Comparison of ENCODE assay signal across 13 cellular contexts in the genomic region with DNA sequence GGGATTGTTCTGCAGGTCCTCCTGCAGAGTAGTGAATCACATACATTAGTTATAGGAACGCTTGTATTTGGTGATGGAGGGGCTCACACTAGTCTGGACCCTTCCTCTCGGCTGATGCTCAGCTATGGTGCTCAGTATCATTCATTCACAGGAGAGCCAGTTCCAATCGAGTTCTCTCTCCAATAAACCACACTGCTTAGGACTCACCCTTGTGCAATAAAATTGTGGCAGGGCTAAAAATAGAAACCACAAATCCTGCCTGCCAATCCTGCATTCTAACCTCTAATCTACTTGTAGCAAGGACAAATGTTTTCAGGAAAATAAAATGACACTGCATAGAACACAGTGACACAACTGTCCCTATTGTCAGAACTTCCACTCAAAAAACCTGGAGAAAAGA.
DNase-seq lines count a peak whose midpoint lies in the region; ATAC-seq and TF ChIP-seq lines count a peak whose summit lies in the region.
"Had no signal": no experiment of that assay in that cellular context is flagged by ENCODE, and none has a peak within 500 bp of the region (broad histone marks: within the 10 kb centered on the region; RNA-seq: fewer than 3 reads in every experiment).

No MANE protein-coding gene starts in this region.

- H3K4me1 ChIP-seq in colonic mucosa (peaks cover 3% of the 10 kb centered on the region), neural progenitor cell (no peaks in the 10 kb centered on the region)

- H3K36me3 ChIP-seq in colonic mucosa (no peaks in the 10 kb centered on the region), neural progenitor cell (no peaks in the 10 kb centered on the region)

- H3K4me3 ChIP-seq in colonic mucosa (no peak overlapping the region), neural progenitor cell (no peak overlapping the region)
- H3K4me3 ChIP-seq: SK-N-MC had no signal

- DNase-seq in GM03348 (ENCODE audit: low spot score) (peak; percentile 37), NOMO-1 treated with dmso at 0.1 percent for 144 hours (lab: John Stamatoyannopoulos, UW; ENCODE audit: unreplicated experiment) (peak; percentile 17), colonic mucosa (peak; percentile 64), neural progenitor cell (ENCODE audit: low spot score) (no peak), NCI-H1092 (lab: John Stamatoyannopoulos, UW) (no peak), epidermal melanocyte (ENCODE audit: insufficient read length, low spot score) (no peak)
- DNase-seq in activated CD4-positive, CD25-positive, alpha-beta regulatory T cell treated with anti-CD3 and anti-CD28 coated beads, Interleukin-2, amount 50 U/mL, for 72 hours = no peak
- DNase-seq: activated CD4-positive, alpha-beta memory T cell treated with anti-CD3 and anti-CD28 coated beads for 36 hours; CD4-positive, alpha-beta memory T cell; foreskin melanocyte; substantia nigra had no signal

- H3K4me2 ChIP-seq in neural progenitor cell = no peak overlapping the region

- H3K9ac ChIP-seq in colonic mucosa (ENCODE audit: low read depth in 2 of 2, low read length in 2 of 2) = peak overlapping the region in 1 of 2 donors; percentile 7
- H3K9ac ChIP-seq in neural progenitor cell = no peak overlapping the region

- no peaks in the 10 kb centered on the region for H3K9me3 Mint-ChIP-seq in neural progenitor cell
- H3K9me3 Mint-ChIP-seq: activated CD4-positive, alpha-beta memory T cell treated with anti-CD3 and anti-CD28 coated beads for 36 hours; CD4-positive, alpha-beta memory T cell had no signal

- no peak overlapping the region for H2AFZ ChIP-seq in neural progenitor cell (replicated peaks)

- no peak overlapping the region for H3K4me3 Mint-ChIP-seq in neural progenitor cell
- H3K4me3 Mint-ChIP-seq: activated CD4-positive, alpha-beta memory T cell treated with anti-CD3 and anti-CD28 coated beads for 36 hours; CD4-positive, alpha-beta memory T cell had no signal

- TF ChIP-seq CTCF in colonic mucosa (IDR thresholded peaks at IDR 0.05) = no peak
- no peak for TF ChIP-seq CTCF in neural progenitor cell (IDR thresholded peaks at IDR 0.05)

- no peaks in the 10 kb centered on the region for H3K9me3 ChIP-seq in colonic mucosa
- H3K9me3 ChIP-seq in neural progenitor cell (ENCODE audit: low read depth) = no peaks in the 10 kb centered on the region

- H3K79me2 ChIP-seq in neural progenitor cell (ENCODE audit: low read depth) = no peaks in the 10 kb centered on the region

- H3K36me3 Mint-ChIP-seq in neural progenitor cell = no peaks in the 10 kb centered on the region
- H3K36me3 Mint-ChIP-seq: activated CD4-positive, alpha-beta memory T cell treated with anti-CD3 and anti-CD28 coated beads for 36 hours; CD4-positive, alpha-beta memory T cell had no signal

- no peaks in the 10 kb centered on the region for H4K20me1 ChIP-seq in neural progenitor cell (ENCODE audit: low read depth)

- H3K27me3 ChIP-seq in colonic mucosa = no peaks in the 10 kb centered on the region
- H3K27me3 ChIP-seq in neural progenitor cell = no peaks in the 10 kb centered on the region

- peak overlapping the region; percentile 71 for H3K27ac ChIP-seq in colonic mucosa
- no peak overlapping the region for H3K27ac ChIP-seq in neural progenitor cell
- H3K27ac ChIP-seq: SK-N-MC had no signal

- H3K27me3 Mint-ChIP-seq in neural progenitor cell (ENCODE audit: insufficient read depth, low read depth) = peaks cover 2% of the 10 kb centered on the region
- H3K27me3 Mint-ChIP-seq: CD4-positive, alpha-beta memory T cell had no signal

- intact Hi-C loops in colonic mucosa (cut with DNase I) = loop anchor here (5.0 kb wide), 1 partner anchor 33 kb away; no protein-coding TSS in a partner anchor

- no peak for ATAC-seq in GM21576 (IDR thresholded peaks at IDR 0.05; ENCODE audit: unreplicated experiment)

- H3K27ac Mint-ChIP-seq in neural progenitor cell = peak overlapping the region; percentile 42
- H3K27ac Mint-ChIP-seq: activated CD4-positive, alpha-beta memory T cell treated with anti-CD3 and anti-CD28 coated beads for 36 hours; CD4-positive, alpha-beta memory T cell had no signal

- H3F3A ChIP-seq in neural progenitor cell (ENCODE audit: low read depth) = no peaks in the 10 kb centered on the region

- peaks cover 13% of the 10 kb centered on the region for H3K4me1 Mint-ChIP-seq in neural progenitor cell

Comparison
In these comparisons a context has a peak if more than half of its experiments do, and no peak if none do; other contexts are left out.
1. DNase-seq: peak in GM03348 (single experiment), NOMO-1 treated with dmso at 0.1 percent for 144 hours (single experiment) and colonic mucosa (single experiment); none in neural progenitor cell (single experiment), NCI-H1092 (single experiment), activated CD4-positive, CD25-positive, alpha-beta regulatory T cell treated with anti-CD3 and anti-CD28 coated beads, Interleukin-2, amount 50 U/mL, for 72 hours (single experiment) and epidermal melanocyte (single experiment).